Comparison of ENCODE assay signal across 1 cellular context in genomic region chr2:75515584-75516368, GRCh38.
TF ChIP-seq lines count a peak whose summit lies in the region.

No MANE protein-coding gene starts in this region.

TF ChIP-seq in HepG2, 621 proteins besides CTCF, POLR2A, EP300 and RAD21 (continued from another document):
- no peak for TF ChIP-seq ARID3A (IDR thresholded peaks at IDR 0.05; ENCODE audit: low read depth, low read length)
